Comparison of ENCODE assay signal across 1 cellular context in genomic region chr14:65745396-65746190, GRCh38.
TF ChIP-seq lines count a peak whose summit lies in the region.

No MANE protein-coding gene starts in this region.

TF ChIP-seq in WTC11, 78 proteins besides CTCF, POLR2A, EP300 and RAD21 (continued from another document):
- TF ChIP-seq, protein P1, sequence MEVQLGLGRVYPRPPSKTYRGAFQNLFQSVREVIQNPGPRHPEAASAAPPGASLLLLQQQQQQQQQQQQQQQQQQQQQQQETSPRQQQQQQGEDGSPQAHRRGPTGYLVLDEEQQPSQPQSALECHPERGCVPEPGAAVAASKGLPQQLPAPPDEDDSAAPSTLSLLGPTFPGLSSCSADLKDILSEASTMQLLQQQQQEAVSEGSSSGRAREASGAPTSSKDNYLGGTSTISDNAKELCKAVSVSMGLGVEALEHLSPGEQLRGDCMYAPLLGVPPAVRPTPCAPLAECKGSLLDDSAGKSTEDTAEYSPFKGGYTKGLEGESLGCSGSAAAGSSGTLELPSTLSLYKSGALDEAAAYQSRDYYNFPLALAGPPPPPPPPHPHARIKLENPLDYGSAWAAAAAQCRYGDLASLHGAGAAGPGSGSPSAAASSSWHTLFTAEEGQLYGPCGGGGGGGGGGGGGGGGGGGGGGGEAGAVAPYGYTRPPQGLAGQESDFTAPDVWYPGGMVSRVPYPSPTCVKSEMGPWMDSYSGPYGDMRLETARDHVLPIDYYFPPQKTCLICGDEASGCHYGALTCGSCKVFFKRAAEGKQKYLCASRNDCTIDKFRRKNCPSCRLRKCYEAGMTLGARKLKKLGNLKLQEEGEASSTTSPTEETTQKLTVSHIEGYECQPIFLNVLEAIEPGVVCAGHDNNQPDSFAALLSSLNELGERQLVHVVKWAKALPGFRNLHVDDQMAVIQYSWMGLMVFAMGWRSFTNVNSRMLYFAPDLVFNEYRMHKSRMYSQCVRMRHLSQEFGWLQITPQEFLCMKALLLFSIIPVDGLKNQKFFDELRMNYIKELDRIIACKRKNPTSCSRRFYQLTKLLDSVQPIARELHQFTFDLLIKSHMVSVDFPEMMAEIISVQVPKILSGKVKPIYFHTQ (CRISPR knock-in tag; IDR thresholded peaks at IDR 0.05) = no peak
- TF ChIP-seq IRF2 (CRISPR knock-in tag; IDR thresholded peaks at IDR 0.05; ENCODE audit: borderline replicate concordance, low read depth) (no peak), ELF4 (CRISPR knock-in tag; IDR thresholded peaks at IDR 0.05; ENCODE audit: low read depth) (no peak), NFYB (CRISPR knock-in tag; conservative IDR thresholded peaks at IDR 0.05; ENCODE audit: low read depth) (no peak), ZNF416 (CRISPR knock-in tag; IDR thresholded peaks at IDR 0.05) (no peak), ZNF396 (CRISPR knock-in tag; IDR thresholded peaks at IDR 0.05; ENCODE audit: borderline replicate concordance) (no peak), JUN (CRISPR knock-in tag; IDR thresholded peaks at IDR 0.05) (no peak), NR1H2 (CRISPR knock-in tag; IDR thresholded peaks at IDR 0.05) (no peak)
- TF ChIP-seq, protein P2, sequence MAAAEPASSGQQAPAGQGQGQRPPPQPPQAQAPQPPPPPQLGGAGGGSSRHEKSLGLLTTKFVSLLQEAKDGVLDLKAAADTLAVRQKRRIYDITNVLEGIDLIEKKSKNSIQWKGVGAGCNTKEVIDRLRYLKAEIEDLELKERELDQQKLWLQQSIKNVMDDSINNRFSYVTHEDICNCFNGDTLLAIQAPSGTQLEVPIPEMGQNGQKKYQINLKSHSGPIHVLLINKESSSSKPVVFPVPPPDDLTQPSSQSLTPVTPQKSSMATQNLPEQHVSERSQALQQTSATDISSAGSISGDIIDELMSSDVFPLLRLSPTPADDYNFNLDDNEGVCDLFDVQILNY (CRISPR knock-in tag; IDR thresholded peaks at IDR 0.05) = no peak
- TF ChIP-seq, protein P3, sequence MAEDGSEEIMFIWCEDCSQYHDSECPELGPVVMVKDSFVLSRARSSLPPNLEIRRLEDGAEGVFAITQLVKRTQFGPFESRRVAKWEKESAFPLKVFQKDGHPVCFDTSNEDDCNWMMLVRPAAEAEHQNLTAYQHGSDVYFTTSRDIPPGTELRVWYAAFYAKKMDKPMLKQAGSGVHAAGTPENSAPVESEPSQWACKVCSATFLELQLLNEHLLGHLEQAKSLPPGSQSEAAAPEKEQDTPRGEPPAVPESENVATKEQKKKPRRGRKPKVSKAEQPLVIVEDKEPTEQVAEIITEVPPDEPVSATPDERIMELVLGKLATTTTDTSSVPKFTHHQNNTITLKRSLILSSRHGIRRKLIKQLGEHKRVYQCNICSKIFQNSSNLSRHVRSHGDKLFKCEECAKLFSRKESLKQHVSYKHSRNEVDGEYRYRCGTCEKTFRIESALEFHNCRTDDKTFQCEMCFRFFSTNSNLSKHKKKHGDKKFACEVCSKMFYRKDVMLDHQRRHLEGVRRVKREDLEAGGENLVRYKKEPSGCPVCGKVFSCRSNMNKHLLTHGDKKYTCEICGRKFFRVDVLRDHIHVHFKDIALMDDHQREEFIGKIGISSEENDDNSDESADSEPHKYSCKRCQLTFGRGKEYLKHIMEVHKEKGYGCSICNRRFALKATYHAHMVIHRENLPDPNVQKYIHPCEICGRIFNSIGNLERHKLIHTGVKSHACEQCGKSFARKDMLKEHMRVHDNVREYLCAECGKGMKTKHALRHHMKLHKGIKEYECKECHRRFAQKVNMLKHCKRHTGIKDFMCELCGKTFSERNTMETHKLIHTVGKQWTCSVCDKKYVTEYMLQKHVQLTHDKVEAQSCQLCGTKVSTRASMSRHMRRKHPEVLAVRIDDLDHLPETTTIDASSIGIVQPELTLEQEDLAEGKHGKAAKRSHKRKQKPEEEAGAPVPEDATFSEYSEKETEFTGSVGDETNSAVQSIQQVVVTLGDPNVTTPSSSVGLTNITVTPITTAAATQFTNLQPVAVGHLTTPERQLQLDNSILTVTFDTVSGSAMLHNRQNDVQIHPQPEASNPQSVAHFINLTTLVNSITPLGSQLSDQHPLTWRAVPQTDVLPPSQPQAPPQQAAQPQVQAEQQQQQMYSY (CRISPR knock-in tag; IDR thresholded peaks at IDR 0.05) = no peak
TF ChIP-seq in WTC11: peak in this region for 0.
